In genomic region chr22:48278620-48279464, GRCh38 we compare ENCODE assay signal across 26 cellular contexts.
DNase-seq lines count a peak whose midpoint lies in the region; ATAC-seq and TF ChIP-seq lines count a peak whose summit lies in the region.
"Had no signal": no experiment of that assay in that cellular context is flagged by ENCODE, and none has a peak within 500 bp of the region (broad histone marks: within the 10 kb centered on the region; RNA-seq: fewer than 3 reads in every experiment).

No MANE protein-coding gene starts in this region.

- H3K9ac ChIP-seq in mucosa of rectum (ENCODE audit: low read depth in 1 of 2, low read length in 2 of 2) = peak overlapping the region in 1 of 2 donors; percentile 7
- H3K9ac ChIP-seq: GM23248, parathyroid adenoma had no signal

- H3K36me3 ChIP-seq in mucosa of rectum (ENCODE audit: control insufficient read depth in 2 of 2, insufficient read depth in 2 of 2, low read length in 2 of 2) = no peaks in the 10 kb centered on the region
- no peaks in the 10 kb centered on the region for H3K36me3 ChIP-seq in upper lobe of right lung
- H3K36me3 ChIP-seq: lower lobe of right lung, thoracic aorta, vagina had no signal

- TF ChIP-seq CTCF in upper lobe of right lung (IDR thresholded peaks at IDR 0.05) = no peak

- ATAC-seq in upper lobe of right lung (peak; percentile 11), GM21528 (IDR thresholded peaks at IDR 0.05; ENCODE audit: low FRiP score, unreplicated experiment) (no peak)
- ATAC-seq: GM12878; lower lobe of right lung; natural killer cell treated with Interleukin-12 subunit alpha and Interleukin-12 subunit beta and Interleukin-15 and Interleukin-18, amount 100 ng/mL, for 72 hours; stimulated activated naive B cell treated with anti-CD40 and anti-IgM and Interleukin-4, amounts not matched to agents 10 μg/mL and 1 μg/mL and 100 μg/mL, for 72 hours had no signal

- intact Hi-C loops in upper lobe of right lung (cut with DNase I) = no loop called here

- H3K9me3 ChIP-seq in mucosa of rectum (ENCODE audit: control insufficient read depth in 2 of 2, low read length in 2 of 2) = peaks cover 0 to 5% of the 10 kb centered on the region in 2 donors
- H3K9me3 ChIP-seq in upper lobe of right lung = no peaks in the 10 kb centered on the region
- H3K9me3 ChIP-seq: lower lobe of right lung, thoracic aorta, vagina had no signal

- DNase-seq in activated effector memory CD4-positive, alpha-beta T cell treated with anti-CD3 and anti-CD28 coated beads, Interleukin-2, amount 50 U/mL, for 16 hours = peak; percentile 44
- no peak for DNase-seq in activated effector memory CD4-positive, alpha-beta T cell treated with Interleukin-2 at 50 U/mL for 16 hours
- DNase-seq in upper lobe of right lung = no peak
- DNase-seq in RPMI8226 = no peak
- DNase-seq in NCI-H1105 (lab: John Stamatoyannopoulos, UW) = no peak
- DNase-seq: activated naive CD4-positive, alpha-beta T cell; activated T-cell treated with anti-CD3 and anti-CD28 coated beads, Interleukin-2, amount 50 U/mL, for 1 hour; CD4-positive, CD25-positive, alpha-beta regulatory T cell; GM23248; islet precursor cell; Kasumi-1; lower lobe of right lung; NCI-H1048; NCI-H2029; NCI-H82; stimulated activated CD4-positive, alpha-beta T cell treated with anti-CD3 and anti-CD28 coated beads, Interleukin-4, amount 100 ng/mL, for 4 hours; stimulated activated naive B cell treated with anti-CD40 and anti-IgM and Interleukin-4, amounts not matched to agents 10 μg/mL and 1 μg/mL and 100 μg/mL, for 72 hours; T-helper 1 cell had no signal

- H3K27ac ChIP-seq in cingulate gyrus (ENCODE audit: low read depth, low read length) = peak overlapping the region; percentile 41
- H3K27ac ChIP-seq in mucosa of rectum (ENCODE audit: low read depth in 2 of 2, low read length in 2 of 2) = peak overlapping the region; percentile 48 to 79
- H3K27ac ChIP-seq in upper lobe of right lung = no peak overlapping the region
- H3K27ac ChIP-seq: GM23248, lower lobe of right lung, parathyroid adenoma, thoracic aorta had no signal

- H3K27me3 ChIP-seq in mucosa of rectum (ENCODE audit: control insufficient read depth in 2 of 2, insufficient read depth in 2 of 2, low read length in 2 of 2) = peaks cover 2 to 3% of the 10 kb centered on the region in 2 donors
- peaks cover 9% of the 10 kb centered on the region for H3K27me3 ChIP-seq in upper lobe of right lung
- H3K27me3 ChIP-seq: vagina had no signal

- H3K4me3 ChIP-seq in mucosa of rectum (ENCODE audit: low read length in 2 of 2) (no peak overlapping the region), upper lobe of right lung (no peak overlapping the region)
- H3K4me3 ChIP-seq: GM12878, GM23248, lower lobe of right lung, thoracic aorta had no signal

- H3K4me1 ChIP-seq in mucosa of rectum (ENCODE audit: control insufficient read depth in 2 of 2, insufficient read depth in 2 of 2, low read length in 2 of 2) (peaks cover 17 to 34% of the 10 kb centered on the region in 2 donors), upper lobe of right lung (no peaks in the 10 kb centered on the region)
- H3K4me1 ChIP-seq: lower lobe of right lung, parathyroid adenoma had no signal
